Comparison of ENCODE assay signal across 17 cellular contexts in the genomic region with DNA sequence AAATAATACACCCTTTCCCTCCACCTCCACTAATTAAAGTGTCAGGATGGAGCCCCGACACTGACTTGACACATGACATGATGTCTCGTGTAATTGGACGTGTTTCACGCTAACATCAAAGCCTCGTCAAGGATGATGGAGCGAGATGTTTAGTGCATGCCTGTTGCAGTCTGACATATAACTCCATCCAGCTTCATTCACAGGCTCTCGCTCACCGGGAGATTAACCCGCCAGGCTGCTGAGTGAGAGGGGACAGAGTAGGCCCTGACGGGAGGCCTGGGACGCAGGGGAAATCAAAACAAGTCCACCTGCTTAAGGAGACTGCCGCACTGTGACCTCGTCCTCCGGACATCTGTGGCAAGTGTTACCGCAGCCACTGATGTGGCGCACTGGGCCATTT.
DNase-seq lines count a peak whose midpoint lies in the region; ATAC-seq and TF ChIP-seq lines count a peak whose summit lies in the region.
"Had no signal": no experiment of that assay in that cellular context is flagged by ENCODE, and none has a peak within 500 bp of the region (broad histone marks: within the 10 kb centered on the region; RNA-seq: fewer than 3 reads in every experiment).

No MANE protein-coding gene starts in this region.

- H3K9me3 ChIP-seq in neural cell (ENCODE audit: low read length) = no peaks in the 10 kb centered on the region
- H3K9me3 ChIP-seq: BLaER1, Caco-2 had no signal

- no peaks in the 10 kb centered on the region for H4K20me1 ChIP-seq in neural cell (ENCODE audit: insufficient read depth)
- H4K20me1 ChIP-seq: BLaER1 had no signal

- no peaks in the 10 kb centered on the region for H3K36me3 ChIP-seq in neural cell (ENCODE audit: insufficient read depth, low read length)
- H3K36me3 ChIP-seq: BLaER1 had no signal

- no peak for TF ChIP-seq CTCF in neural cell (IDR thresholded peaks at IDR 0.05; ENCODE audit: poor library complexity, severe bottlenecking)

- H3K4me2 ChIP-seq in neural cell (ENCODE audit: low read length) = peak overlapping the region; percentile 49
- H3K4me2 ChIP-seq: BLaER1, GM23338 had no signal

- H3K9me2 ChIP-seq in neural cell (ENCODE audit: insufficient read depth, low read length) = no peaks in the 10 kb centered on the region

- no peaks in the 10 kb centered on the region for H3K79me2 ChIP-seq in neural cell (replicated peaks; ENCODE audit: insufficient read depth, low read length)

- ATAC-seq in HG03565 (IDR thresholded peaks at IDR 0.05; ENCODE audit: unreplicated experiment) = no peak
- ATAC-seq in HG02610 (IDR thresholded peaks at IDR 0.05; ENCODE audit: unreplicated experiment) = no peak
- ATAC-seq: GM23338 had no signal

- peak overlapping the region; percentile 56 for H3K27ac ChIP-seq in neural cell (ENCODE audit: low read length)
- H3K27ac ChIP-seq: BLaER1 had no signal

- no peak for TF ChIP-seq RAD21 in neural cell (conservative IDR thresholded peaks at IDR 0.05)

- TF ChIP-seq EP300 in neural cell (conservative IDR thresholded peaks at IDR 0.05; ENCODE audit: poor library complexity, severe bottlenecking) = peak; percentile 100

- H3K27me3 ChIP-seq in neural cell (ENCODE audit: insufficient read depth, low read depth, low read length) = no peaks in the 10 kb centered on the region
- H3K27me3 ChIP-seq: BLaER1 had no signal

- peaks cover 21% of the 10 kb centered on the region for H3F3A ChIP-seq in neural cell (ENCODE audit: insufficient read depth, low read length, poor library complexity, severe bottlenecking)

- no peak overlapping the region for H3K9ac ChIP-seq in neural cell (ENCODE audit: low read length)
- H3K9ac ChIP-seq: BLaER1 had no signal

- no peak overlapping the region for H2AFZ ChIP-seq in neural cell (ENCODE audit: low read depth, low read length)
- H2AFZ ChIP-seq: GM23338 had no signal

- H3K4me3 ChIP-seq in neural cell (ENCODE audit: low read length) = peak overlapping the region; percentile 48
- H3K4me3 ChIP-seq: BLaER1, GM23338 had no signal

- DNase-seq in NCI-H82 (lab: John Stamatoyannopoulos, UW) = peak; percentile 8
- no peak for DNase-seq in NCI-H82 treated with DMSO at 0.1 percent for 48 hours (lab: John Stamatoyannopoulos, UW; ENCODE audit: unreplicated experiment)
- DNase-seq in SK-N-DZ (ENCODE audit: low spot score) = peak; percentile 45
- no peak for DNase-seq in mesenteric fat pad (ENCODE audit: low spot score)
- DNase-seq: 8988T; AML-193; Caco-2; CD8-positive, alpha-beta memory T cell; DND-41; GF-D8; H7; IMR-90 had no signal

TF ChIP-seq in neural cell, 6 proteins besides CTCF, POLR2A, EP300 and RAD21:
- peak; percentile 26 for TF ChIP-seq SMC3 (conservative IDR thresholded peaks at IDR 0.05; ENCODE audit: poor library complexity)
- TF ChIP-seq TAF1 (IDR thresholded peaks at IDR 0.05; ENCODE audit: low read depth) = no peak
- no peak for TF ChIP-seq EZH2 (IDR thresholded peaks at IDR 0.05; ENCODE audit: borderline replicate concordance, insufficient read depth, low read length, poor library complexity, severe bottlenecking)
- TF ChIP-seq REST (IDR thresholded peaks at IDR 0.05; ENCODE audit: borderline replicate concordance) = peak; percentile 71
- TF ChIP-seq POLR2AphosphoS5 (IDR thresholded peaks at IDR 0.05) = peak; percentile 100
- peak; percentile 26 for TF ChIP-seq MXI1 (conservative IDR thresholded peaks at IDR 0.05; ENCODE audit: poor library complexity, severe bottlenecking)

Comparison
In these comparisons a context has a peak if more than half of its experiments do, and no peak if none do; other contexts are left out.
1. DNase-seq: peak in NCI-H82 (single experiment) and SK-N-DZ (single experiment); none in NCI-H82 treated with DMSO at 0.1 percent for 48 hours (single experiment) and mesenteric fat pad (single experiment).